In the genomic region with DNA sequence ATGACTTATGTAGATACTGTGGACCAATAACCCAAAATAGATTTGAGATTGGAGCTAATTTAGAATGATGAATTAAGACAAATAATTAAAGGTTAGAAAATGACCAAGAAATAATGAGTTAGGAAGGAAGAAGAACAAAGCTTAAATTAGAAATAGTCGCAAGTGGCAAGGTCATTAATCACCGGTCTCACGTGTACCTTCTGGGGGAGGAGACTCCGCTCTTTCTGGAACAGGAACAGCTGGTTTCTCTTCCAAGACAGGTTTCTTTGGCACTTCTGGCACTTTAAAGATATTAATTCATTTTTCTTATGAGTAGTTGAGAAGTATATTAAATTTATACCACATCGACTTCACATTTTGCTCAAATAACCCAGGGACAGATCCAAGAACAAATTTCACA, we compare ENCODE assay signal across 15 cellular contexts.
"Had no signal": no experiment of that assay in that cellular context is flagged by ENCODE, and none has a peak within 500 bp of the region (broad histone marks: within the 10 kb centered on the region; RNA-seq: fewer than 3 reads in every experiment).

No MANE protein-coding gene starts in this region.

- H3K27ac Mint-ChIP-seq: endodermal cell; stimulated activated effector memory CD8-positive, alpha-beta T cell treated with anti-CD3 and anti-CD28 coated beads, Interleukin-12 subunit alpha, Interleukin-12 subunit beta, amount 100 ng/mL, for 72 hours; stimulated activated naive CD8-positive, alpha-beta T cell treated with anti-CD3 and anti-CD28 coated beads, Interleukin-15, Interleukin-2, amounts not matched to agents 100 ng/mL and 50 ng/mL, for 24 hours had no signal

- H3K27me3 ChIP-seq: neutrophil, sigmoid colon, testis, tibial nerve had no signal

- ATAC-seq: naive thymus-derived CD8-positive, alpha-beta T cell; stimulated activated effector memory CD8-positive, alpha-beta T cell treated with anti-CD3 and anti-CD28 coated beads, Interleukin-12 subunit alpha, Interleukin-12 subunit beta, amount 100 ng/mL, for 72 hours had no signal

- H3K36me3 Mint-ChIP-seq: stimulated activated effector memory CD8-positive, alpha-beta T cell treated with anti-CD3 and anti-CD28 coated beads, Interleukin-12 subunit alpha, Interleukin-12 subunit beta, amount 100 ng/mL, for 72 hours had no signal

- H3K4me3 ChIP-seq: coronary artery, sigmoid colon, smooth muscle cell, testis, tibial nerve had no signal

- H3K27ac ChIP-seq: coronary artery, neutrophil, sigmoid colon, testis, tibial nerve had no signal

- H3K4me1 ChIP-seq: sigmoid colon, testis, tibial nerve had no signal

- DNase-seq: central memory CD4-positive, alpha-beta T cell; effector CD4-positive, alpha-beta T cell; endodermal cell; kidney; left cardiac atrium; naive thymus-derived CD8-positive, alpha-beta T cell; sigmoid colon; stimulated activated CD4-positive, alpha-beta T cell treated with anti-CD3 and anti-CD28 coated beads, Interleukin-2, amount 100 ng/mL, for 48 hours; testis had no signal

- H3K4me1 Mint-ChIP-seq: endodermal cell; naive thymus-derived CD8-positive, alpha-beta T cell; stimulated activated effector memory CD8-positive, alpha-beta T cell treated with anti-CD3 and anti-CD28 coated beads, Interleukin-12 subunit alpha, Interleukin-12 subunit beta, amount 100 ng/mL, for 72 hours had no signal

- H3K4me2 ChIP-seq: smooth muscle cell had no signal

- H3K9me3 Mint-ChIP-seq: endodermal cell; naive thymus-derived CD8-positive, alpha-beta T cell; stimulated activated effector memory CD8-positive, alpha-beta T cell treated with anti-CD3 and anti-CD28 coated beads, Interleukin-12 subunit alpha, Interleukin-12 subunit beta, amount 100 ng/mL, for 72 hours; stimulated activated naive CD8-positive, alpha-beta T cell treated with anti-CD3 and anti-CD28 coated beads, Interleukin-15, Interleukin-2, amounts not matched to agents 100 ng/mL and 50 ng/mL, for 24 hours had no signal

- H3K36me3 ChIP-seq: neutrophil, sigmoid colon, tibial nerve had no signal

- H3K4me3 Mint-ChIP-seq: endodermal cell; naive thymus-derived CD8-positive, alpha-beta T cell; stimulated activated effector memory CD8-positive, alpha-beta T cell treated with anti-CD3 and anti-CD28 coated beads, Interleukin-12 subunit alpha, Interleukin-12 subunit beta, amount 100 ng/mL, for 72 hours; stimulated activated naive CD8-positive, alpha-beta T cell treated with anti-CD3 and anti-CD28 coated beads, Interleukin-15, Interleukin-2, amounts not matched to agents 100 ng/mL and 50 ng/mL, for 24 hours had no signal

- H3K27me3 Mint-ChIP-seq: naive thymus-derived CD8-positive, alpha-beta T cell; stimulated activated naive CD8-positive, alpha-beta T cell treated with anti-CD3 and anti-CD28 coated beads, Interleukin-15, Interleukin-2, amounts not matched to agents 100 ng/mL and 50 ng/mL, for 24 hours had no signal

- H3K9me3 ChIP-seq: neutrophil, sigmoid colon, testis, tibial nerve had no signal
